ENCODE assay signal across 22 cellular contexts in genomic region chr16:62543516-62543915, GRCh38.
DNase-seq lines count a peak whose midpoint lies in the region; ATAC-seq, FAIRE-seq and TF ChIP-seq lines count a peak whose summit lies in the region.
"Had no signal": no experiment of that assay in that cellular context is flagged by ENCODE, and none has a peak within 500 bp of the region (broad histone marks: within the 10 kb centered on the region; RNA-seq: fewer than 3 reads in every experiment).

No MANE protein-coding gene starts in this region.

- H2AFZ ChIP-seq in IMR-90 (replicated peaks; ENCODE audit: low read length, poor library complexity) (no peak overlapping the region), K562 (ENCODE audit: low read depth, low read length) (no peak overlapping the region)

- H2BK5ac ChIP-seq in IMR-90 (ENCODE audit: low read depth, low read length, poor library complexity, severe bottlenecking): no peak overlapping the region

- H2AK9ac ChIP-seq in IMR-90 (replicated peaks; ENCODE audit: low read depth, low read length, poor library complexity): no peak overlapping the region

- H3K14ac ChIP-seq in IMR-90 (replicated peaks; ENCODE audit: low read depth, low read length): no peak overlapping the region

- TF ChIP-seq EP300 in A549 (IDR thresholded peaks at IDR 0.05) (no peak), K562 (IDR thresholded peaks at IDR 0.05; ENCODE audit: low read length) (no peak)

- H4K20me1 ChIP-seq in IMR-90 (ENCODE audit: insufficient read depth, low read length): no peaks in the 10 kb centered on the region
- H4K20me1 ChIP-seq in K562 (replicated peaks; ENCODE audit: control insufficient read depth, insufficient read depth, low read length): no peaks in the 10 kb centered on the region
- H4K20me1 ChIP-seq: BLaER1 treated with 17β-estradiol and CSF1 and Interleukin-3, amounts not matched to agents 10 nM and 100 nM had no signal

- POLR2A ChIA-PET in A549 (lab: Yijun Ruan, JAX) (no interaction called here), IMR-90 (lab: Charles Lee; ENCODE audit: unreplicated experiment) (no interaction called here), K562 (lab: Yijun Ruan, JAX) (no interaction called here)

- H3K9ac ChIP-seq in IMR-90 (ENCODE audit: low read depth, low read length) (no peak overlapping the region), K562 (ENCODE audit: insufficient read depth in 1 of 2, low read depth in 2 of 2, low read length in 2 of 2) (no peak overlapping the region), liver (ENCODE audit: low read depth in 1 of 2, low read length in 2 of 2) (no peak overlapping the region)
- H3K9ac ChIP-seq: BLaER1 treated with 17β-estradiol and CSF1 and Interleukin-3, amounts not matched to agents 10 nM and 100 nM had no signal

- in situ Hi-C loops in IMR-90 (cut with MboI; ENCODE audit: low sequenced_read_pairs): no loop called here
- in situ Hi-C loops in K562 (cut with MboI): no loop called here

- H3K9me3 ChIP-seq in A549 (no peaks in the 10 kb centered on the region), IMR-90 (ENCODE audit: control insufficient read depth, insufficient read depth, low read length) (peaks cover 4% of the 10 kb centered on the region; the same call in 1 of the 2 replicates), K562 (replicated peaks; ENCODE audit: control insufficient read depth, insufficient read depth, low read depth, low read length) (no peaks in the 10 kb centered on the region), liver (ENCODE audit: control insufficient read depth in 4 of 4, low read length in 3 of 4) (no peaks in the 10 kb centered on the region)
- H3K9me3 ChIP-seq: BLaER1 treated with 17β-estradiol and CSF1 and Interleukin-3, amounts not matched to agents 10 nM and 100 nM; Caco-2 had no signal

- no peak overlapping the region for H2BK15ac ChIP-seq in IMR-90 (ENCODE audit: low read depth, low read length)

- H3K27ac ChIP-seq in A549: no peak overlapping the region
- no peak overlapping the region for H3K27ac ChIP-seq in IMR-90 (ENCODE audit: insufficient read depth, low read length)
- no peak overlapping the region for H3K27ac ChIP-seq in K562 (ENCODE audit: extremely low read depth, low read depth, low read length)
- H3K27ac ChIP-seq in liver (ENCODE audit: low read depth in 1 of 2, low read length in 2 of 2): no peak overlapping the region
- H3K27ac ChIP-seq: BLaER1 treated with 17β-estradiol and CSF1 and Interleukin-3, amounts not matched to agents 10 nM and 100 nM; C4-2B had no signal

- WGBS in A549 (ENCODE audit: missing lambda C conversion rate): 0% methylated on average over 1 of the region's 1 CpG
- WGBS in IMR-90 (ENCODE audit: extremely low coverage in 2 of 2, insufficient read length in 1 of 2), 2 experiments: 40% methylated on average over 1 of the region's 1 CpG; no CpG with 5 or more reads in 1 of the 2 experiments
- 8% methylated on average over 1 of the region's 1 CpG for WGBS in K562 (ENCODE audit: insufficient coverage, low coverage, missing lambda C conversion rate)
- WGBS in liver: 47% methylated on average over 1 of the region's 1 CpG
- WGBS in lower leg skin, 2 donors: 74 to 85% methylated on average over 1 of the region's 1 CpG

- intact Hi-C loops in IMR-90 (cut with micrococcal nuclease) (no loop called here), K562 (cut with micrococcal nuclease) (no loop called here), lower leg skin (cut with DNase I; ENCODE audit: low total_unique reads) (no loop called here)

- H3K56ac ChIP-seq in IMR-90 (ENCODE audit: extremely low read depth, insufficient read depth, low read length): no peak overlapping the region

- no peaks in the 10 kb centered on the region for H3K79me1 ChIP-seq in IMR-90 (ENCODE audit: low read depth in 1 of 2, low read length in 2 of 2)

- H4K91ac ChIP-seq in IMR-90 (ENCODE audit: insufficient read depth, low read depth, low read length): no peak overlapping the region

- no peak overlapping the region for H4K8ac ChIP-seq in IMR-90 (ENCODE audit: low read depth in 2 of 2, low read length in 2 of 2)

- H3K23ac ChIP-seq in IMR-90 (ENCODE audit: low read depth, low read length): no peak overlapping the region

- no peak overlapping the region for H2AK5ac ChIP-seq in IMR-90 (ENCODE audit: low read depth, low read length)

- no peak for ATAC-seq in A549
- no peak for ATAC-seq in IMR-90 (ENCODE audit: low read depth)
- ATAC-seq in K562: no peak
- ATAC-seq in GM21717 (IDR thresholded peaks at IDR 0.05; ENCODE audit: unreplicated experiment): no peak
- ATAC-seq: CD8-positive, alpha-beta T cell had no signal

- no peak overlapping the region for H4K5ac ChIP-seq in IMR-90 (ENCODE audit: low read depth, low read length)

- dilution Hi-C loops in IMR-90 (cut with HindIII; ENCODE audit: low sequenced_read_pairs, unreplicated experiment): no loop called here

- no peak overlapping the region for H3K4me2 ChIP-seq in A549
- no peak overlapping the region for H3K4me2 ChIP-seq in IMR-90 (ENCODE audit: low read depth, low read length)
- H3K4me2 ChIP-seq in K562 (ENCODE audit: insufficient read depth, low read length): no peak overlapping the region
- H3K4me2 ChIP-seq: BLaER1 treated with 17β-estradiol and CSF1 and Interleukin-3, amounts not matched to agents 10 nM and 100 nM had no signal

- H3K4ac ChIP-seq in IMR-90 (ENCODE audit: low read depth, low read length): no peak overlapping the region

- no peak overlapping the region for H3K18ac ChIP-seq in IMR-90 (ENCODE audit: low read depth, low read length)

- H3K79me2 ChIP-seq in K562 (ENCODE audit: control insufficient read depth, insufficient read depth, low read length): no peaks in the 10 kb centered on the region

- H3K4me1 ChIP-seq in A549 (no peaks in the 10 kb centered on the region), IMR-90 (ENCODE audit: control insufficient read depth, insufficient read depth, low read length) (no peaks in the 10 kb centered on the region), K562 (replicated peaks in 1 of 2; ENCODE audit: control insufficient read depth in 2 of 2, insufficient read depth in 2 of 2, low read length in 2 of 2) (no peaks in the 10 kb centered on the region), liver (ENCODE audit: control insufficient read depth in 4 of 4, insufficient read depth in 4 of 4, low read length in 3 of 4) (no peaks in the 10 kb centered on the region)
- H3K4me1 ChIP-seq: BLaER1 treated with 17β-estradiol and CSF1 and Interleukin-3, amounts not matched to agents 10 nM and 100 nM; Caco-2 had no signal

- H3K4me3 ChIP-seq in A549: no peak overlapping the region
- H3K4me3 ChIP-seq in IMR-90 (ENCODE audit: insufficient read depth, low read depth, low read length): no peak overlapping the region
- no peak overlapping the region for H3K4me3 ChIP-seq in K562
- no peak overlapping the region for H3K4me3 ChIP-seq in liver (ENCODE audit: low read depth in 1 of 3, low read length in 3 of 3)
- H3K4me3 ChIP-seq in lower leg skin (ENCODE audit: low read depth, poor library complexity, severe bottlenecking): no peak overlapping the region
- H3K4me3 ChIP-seq: BLaER1 treated with 17β-estradiol and CSF1 and Interleukin-3, amounts not matched to agents 10 nM and 100 nM had no signal

- H3K27me3 ChIP-seq in IMR-90 (ENCODE audit: control insufficient read depth, insufficient read depth, low read length) (no peaks in the 10 kb centered on the region), K562 (ENCODE audit: control insufficient read depth in 2 of 2, insufficient read depth in 2 of 2, low read length in 2 of 2) (no peaks in the 10 kb centered on the region), liver (ENCODE audit: control insufficient read depth in 4 of 4, insufficient read depth in 4 of 4, low read length in 3 of 4) (no peaks in the 10 kb centered on the region)
- H3K27me3 ChIP-seq: BLaER1 treated with 17β-estradiol and CSF1 and Interleukin-3, amounts not matched to agents 10 nM and 100 nM had no signal

- TF ChIP-seq RAD21 in A549 (conservative IDR thresholded peaks at IDR 0.05 in 1 of 2, IDR thresholded peaks at IDR 0.05 in 1 of 2): no peak
- TF ChIP-seq RAD21 in IMR-90 (IDR thresholded peaks at IDR 0.05; ENCODE audit: low read length): no peak
- no peak for TF ChIP-seq RAD21 in K562 (CRISPR knock-in tag; conservative IDR thresholded peaks at IDR 0.05 in 1 of 2, IDR thresholded peaks at IDR 0.05 in 1 of 2)
- no peak for TF ChIP-seq RAD21 in liver (IDR thresholded peaks at IDR 0.05)

- no peak overlapping the region for H2BK20ac ChIP-seq in IMR-90 (ENCODE audit: low read depth, low read length)

- H3K36me3 ChIP-seq in IMR-90 (ENCODE audit: control insufficient read depth, insufficient read depth, low read length) (no peaks in the 10 kb centered on the region), K562 (ENCODE audit: control insufficient read depth, insufficient read depth, low read length) (no peaks in the 10 kb centered on the region), liver (ENCODE audit: control insufficient read depth in 4 of 4, insufficient read depth in 3 of 4, low read depth in 1 of 4, low read length in 3 of 4) (no peaks in the 10 kb centered on the region)
- H3K36me3 ChIP-seq: BLaER1 treated with 17β-estradiol and CSF1 and Interleukin-3, amounts not matched to agents 10 nM and 100 nM had no signal

- TF ChIP-seq CTCF in A549 (IDR thresholded peaks at IDR 0.05) (no peak), IMR-90 (conservative IDR thresholded peaks at IDR 0.05; ENCODE audit: low read depth, low read length) (no peak), K562 (IDR thresholded peaks at IDR 0.05 in 2 of 3, conservative IDR thresholded peaks at IDR 0.05 in 1 of 3; ENCODE audit: insufficient read depth in 2 of 3, low read depth in 1 of 3, low read length in 3 of 3) (no peak), liver (IDR thresholded peaks at IDR 0.05; ENCODE audit: low read depth, low read length, missing input control) (no peak), lower leg skin (IDR thresholded peaks at IDR 0.05) (no peak)

- FAIRE-seq in A549 (lab: Jason Lieb, UNC) (no peak), K562 (lab: Jason Lieb, UNC) (no peak)
- FAIRE-seq: A204.1, D721Med, G401.6, GM12891, GM19239 had no signal

- CTCF ChIA-PET in A549 (lab: Yijun Ruan, JAX) (no interaction called here), IMR-90 (lab: Yijun Ruan, JAX) (no interaction called here), K562 (lab: Yijun Ruan, JAX; ENCODE audit: low intra/inter-chr PET ratio) (no interaction called here)

- H2BK120ac ChIP-seq in IMR-90 (ENCODE audit: low read depth, low read length): no peak overlapping the region

- TF ChIP-seq POLR2A in A549 (IDR thresholded peaks at IDR 0.05; ENCODE audit: low read length) (no peak), IMR-90 (IDR thresholded peaks at IDR 0.05; ENCODE audit: low read depth, low read length) (no peak), K562 (conservative IDR thresholded peaks at IDR 0.05) (no peak), lower leg skin (IDR thresholded peaks at IDR 0.05) (no peak)

- no peak for DNase-seq in A549 (ENCODE audit: low read depth in 1 of 2, low spot score in 1 of 2)
- no peak for DNase-seq in IMR-90
- no peak for DNase-seq in K562 (ENCODE audit: extremely low read depth in 1 of 4, low spot score in 3 of 4)
- no peak for DNase-seq in lower leg skin (ENCODE audit: low spot score in 2 of 2)
- DNase-seq in midbrain (lab: John Stamatoyannopoulos, UW): no peak
- DNase-seq: 8988T; AML-193; Caco-2; Calu3; CD4-positive, alpha-beta T cell; CD8-positive, alpha-beta T cell; DMS79 treated with DMSO at 0.1 percent for 48 hours; GF-D8 had no signal

- no peaks in the 10 kb centered on the region for H3K9me1 ChIP-seq in IMR-90 (ENCODE audit: insufficient read depth, low read length)
- no peaks in the 10 kb centered on the region for H3K9me1 ChIP-seq in K562 (ENCODE audit: control insufficient read depth, insufficient read depth, low read length)

- BruUV-seq in IMR-90 (replicated peaks; lab: Mats Ljungman, UMichigan): no TSS peak
- BruUV-seq in K562 (replicated peaks; lab: Mats Ljungman, UMichigan): no TSS peak

Comparison
In these comparisons a context has a peak if more than half of its experiments do, and no peak if none do; other contexts are left out.
1. Of the 35 proteins assayed by ChIP-seq in both K562 and A549: peak only in K562: none; only in A549: none; in both: MAFK; in neither: 34.